In the genomic region with DNA sequence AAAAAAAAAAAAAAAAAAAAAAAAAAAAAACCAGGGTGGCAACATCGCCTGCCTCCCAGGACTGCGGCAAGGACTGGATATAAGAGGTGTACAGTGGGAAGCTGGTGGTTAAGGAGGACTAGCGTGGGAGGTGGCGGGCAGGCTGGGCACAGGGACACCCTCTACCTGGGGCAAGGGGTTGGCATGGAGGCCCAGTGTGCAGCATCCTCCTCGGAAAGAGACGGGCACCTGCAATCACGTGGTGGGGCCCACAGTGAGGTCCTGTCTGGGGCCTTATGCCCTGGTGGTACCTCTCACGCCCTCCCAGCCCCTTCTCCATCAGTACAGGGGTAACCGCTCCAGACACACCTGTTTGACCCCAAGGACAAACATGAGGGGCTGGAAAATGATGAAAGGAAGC, we compare ENCODE assay signal across 17 cellular contexts. TPM values are rescaled to one million over a fixed set of nuclear protein-coding genes. Genes with fewer than 3 reads are reported as not detected.
DNase-seq lines count a peak whose midpoint lies in the region; ATAC-seq, FAIRE-seq and TF ChIP-seq lines count a peak whose summit lies in the region.
"Had no signal": no experiment of that assay in that cellular context is flagged by ENCODE, and none has a peak within 500 bp of the region (broad histone marks: within the 10 kb centered on the region; RNA-seq: fewer than 3 reads in every experiment).

No MANE protein-coding gene starts in this region.

- peak overlapping the region; percentile 75 to 100 (median 94) for H3K4me2 ChIP-seq in BLaER1 treated with 17β-estradiol and CSF1 and Interleukin-3, amounts not matched to agents 10 nM and 100 nM
- H3K4me2 ChIP-seq: hepatocyte had no signal

- peaks cover 74 to 97% (median 96%) of the 10 kb centered on the region in 10 experiments for H3K4me1 ChIP-seq in BLaER1 treated with 17β-estradiol and CSF1 and Interleukin-3, amounts not matched to agents 10 nM and 100 nM
- H3K4me1 ChIP-seq in kidney (ENCODE audit: control insufficient read depth in 1 of 2, insufficient read depth in 1 of 2, low read depth in 1 of 2, low read length in 2 of 2) (peaks cover 0 to 17% of the 10 kb centered on the region in 2 donors), gastrocnemius medialis (peaks cover 28 to 43% of the 10 kb centered on the region in 2 donors)
- H3K4me1 ChIP-seq: Caco-2 had no signal

- FAIRE-seq in kidney (lab: Jason Lieb, UNC) = no peak

- H3K27ac ChIP-seq in BLaER1 treated with 17β-estradiol and CSF1 and Interleukin-3, amounts not matched to agents 10 nM and 100 nM = peak overlapping the region; percentile 30 to 96 (median 78); a peak in 19 of 22 replicates
- peak overlapping the region in 1 of 2 donors; percentile 4 for H3K27ac ChIP-seq in kidney (ENCODE audit: low read depth in 2 of 2, low read length in 2 of 2)
- H3K27ac ChIP-seq in gastrocnemius medialis = peak overlapping the region; percentile 30 to 73 (median 66)
- H3K27ac ChIP-seq: hepatocyte had no signal

- peaks cover 0 to 95% (median 77%) of the 10 kb centered on the region in 11 experiments; a peak in 21 of 22 replicates for H4K20me1 ChIP-seq in BLaER1 treated with 17β-estradiol and CSF1 and Interleukin-3, amounts not matched to agents 10 nM and 100 nM

- intact Hi-C loops in kidney (cut with DNase I) (no loop called here), gastrocnemius medialis (cut with DNase I; ENCODE audit: low total_unique reads) (no loop called here)

- H3K9me3 Mint-ChIP-seq in brain = no peaks in the 10 kb centered on the region
- H3K9me3 Mint-ChIP-seq: H9 had no signal

- H3K36me3 ChIP-seq in BLaER1 treated with 17β-estradiol and CSF1 and Interleukin-3, amounts not matched to agents 10 nM and 100 nM = peaks cover 0 to 12% (median 0%) of the 10 kb centered on the region in 11 experiments; a peak in 5 of 22 replicates
- H3K36me3 ChIP-seq in kidney (ENCODE audit: control insufficient read depth in 1 of 2, insufficient read depth in 2 of 2, low read length in 2 of 2) = no peaks in the 10 kb centered on the region
- H3K36me3 ChIP-seq in gastrocnemius medialis = no peaks in the 10 kb centered on the region

- H3K27me3 Mint-ChIP-seq in brain = no peaks in the 10 kb centered on the region

- H3K36me3 Mint-ChIP-seq in brain = no peaks in the 10 kb centered on the region

- TF ChIP-seq POLR2A in gastrocnemius medialis (IDR thresholded peaks at IDR 0.05) = no peak

- no peaks in the 10 kb centered on the region; a peak in 1 of 22 replicates for H3K27me3 ChIP-seq in BLaER1 treated with 17β-estradiol and CSF1 and Interleukin-3, amounts not matched to agents 10 nM and 100 nM
- H3K27me3 ChIP-seq in gastrocnemius medialis = peaks cover 0 to 9% (median 0%) of the 10 kb centered on the region in 3 donors
- H3K27me3 ChIP-seq: hepatocyte had no signal

- H3K9me3 ChIP-seq in BLaER1 treated with 17β-estradiol and CSF1 and Interleukin-3, amounts not matched to agents 10 nM and 100 nM (replicated peaks in 1 of 11) = no peaks in the 10 kb centered on the region
- H3K9me3 ChIP-seq in kidney (ENCODE audit: control insufficient read depth in 1 of 2, low read length in 2 of 2) = no peaks in the 10 kb centered on the region
- H3K9me3 ChIP-seq in gastrocnemius medialis = no peaks in the 10 kb centered on the region
- H3K9me3 ChIP-seq: Caco-2 had no signal

- H3K4me1 Mint-ChIP-seq in brain = peaks cover 70% of the 10 kb centered on the region
- H3K4me1 Mint-ChIP-seq: activated naive CD8-positive, alpha-beta T cell treated with anti-CD3 and anti-CD28 coated beads, Interleukin-2, amount 50 U/mL, for 24 hours had no signal

- H3K4me3 Mint-ChIP-seq in brain = no peak overlapping the region
- H3K4me3 Mint-ChIP-seq: activated CD8-positive, alpha-beta T cell treated with anti-CD3 and anti-CD28 coated beads, Interleukin-2, amount 10 ng/mL, durations not matched to agents 7 days and 5 days; activated naive CD8-positive, alpha-beta T cell treated with anti-CD3 and anti-CD28 coated beads, Interleukin-2, amount 50 U/mL, for 24 hours; H9 had no signal

- no peak for ATAC-seq in gastrocnemius medialis
- no peak for ATAC-seq in GM19035 (IDR thresholded peaks at IDR 0.05; ENCODE audit: unreplicated experiment)
- no peak for ATAC-seq in HG03097 (IDR thresholded peaks at IDR 0.05; ENCODE audit: low FRiP score, unreplicated experiment)
- ATAC-seq: activated CD8-positive, alpha-beta T cell treated with anti-CD3 and anti-CD28 coated beads, Interleukin-2, amount 10 ng/mL, durations not matched to agents 7 days and 5 days; activated naive CD8-positive, alpha-beta T cell treated with anti-CD3 and anti-CD28 coated beads, Interleukin-2, amount 50 U/mL, for 24 hours had no signal

- peak overlapping the region in 3 of 5 experiments; percentile 58 to 74 (median 58) for H3K27ac Mint-ChIP-seq in brain
- H3K27ac Mint-ChIP-seq: activated CD8-positive, alpha-beta T cell treated with anti-CD3 and anti-CD28 coated beads, Interleukin-2, amount 10 ng/mL, durations not matched to agents 7 days and 5 days; activated naive CD8-positive, alpha-beta T cell treated with anti-CD3 and anti-CD28 coated beads, Interleukin-2, amount 50 U/mL, for 24 hours had no signal

- TF ChIP-seq CTCF in brain (conservative IDR thresholded peaks at IDR 0.05) = no peak
- TF ChIP-seq CTCF in kidney (IDR thresholded peaks at IDR 0.05; ENCODE audit: borderline replicate concordance, extremely low read depth, insufficient read depth) = no peak
- TF ChIP-seq CTCF in gastrocnemius medialis (IDR thresholded peaks at IDR 0.05 in 4 of 5, conservative IDR thresholded peaks at IDR 0.05 in 1 of 5) = no peak

- no peak overlapping the region for H3K4me3 ChIP-seq in BLaER1 treated with 17β-estradiol and CSF1 and Interleukin-3, amounts not matched to agents 10 nM and 100 nM
- H3K4me3 ChIP-seq in kidney (ENCODE audit: low read length in 2 of 2) (no peak overlapping the region), gastrocnemius medialis (no peak overlapping the region)
- H3K4me3 ChIP-seq: hepatocyte had no signal

- in situ Hi-C loops in gastrocnemius medialis (cut with MboI; ENCODE audit: low sequenced_read_pairs in 4 of 4) = no loop called here

- DNase-seq in kidney (peak; percentile 79), gastrocnemius medialis (no peak), GM03348 (ENCODE audit: low spot score) (no peak), HPDE6-E6E7 (ENCODE audit: extremely low spot score) (no peak)
- DNase-seq: activated CD8-positive, alpha-beta T cell treated with anti-CD3 and anti-CD28 coated beads, Interleukin-2, amount 10 ng/mL, durations not matched to agents 7 days and 5 days; activated naive CD8-positive, alpha-beta T cell treated with anti-CD3 and anti-CD28 coated beads, Interleukin-2, amount 50 U/mL, for 24 hours; Caco-2; H9; left colon; NCI-H2107; NCI-H748 treated with DMSO at 0.1 percent for 48 hours; T-helper 1 cell had no signal

- H3K9ac ChIP-seq in BLaER1 treated with 17β-estradiol and CSF1 and Interleukin-3, amounts not matched to agents 10 nM and 100 nM = peak overlapping the region in 9 of 11 experiments; percentile 33 to 78 (median 70); a peak in 14 of 22 replicates
- no peak overlapping the region for H3K9ac ChIP-seq in kidney (ENCODE audit: low read length in 2 of 2)

RNA-seq across cellular contexts. Expression of a gene that starts 27.9 kb away (rescaled TPM):
- polyA plus RNA-seq in brain (ENCODE audit: insufficient read depth, low read depth, low replicate concordance) (6.9 TPM), kidney (ENCODE audit: insufficient read depth, low read depth, low replicate concordance) (4.7 TPM)
- total RNA-seq in kidney (42.3 TPM), gastrocnemius medialis (10 to 100 TPM in 2 of 4 donors, 1 to 10 TPM in 2; 7.8 to 13.4 (median 10.3) TPM)

Comparison
In these comparisons a context has a peak if more than half of its experiments do, and no peak if none do; other contexts are left out.
1. H3K9ac ChIP-seq: peak in BLaER1 treated with 17β-estradiol and CSF1 and Interleukin-3, amounts not matched to agents 10 nM and 100 nM (9 of 11); none in kidney (0 of 2).